Comparison of ENCODE assay signal across 23 cellular contexts in the genomic region with DNA sequence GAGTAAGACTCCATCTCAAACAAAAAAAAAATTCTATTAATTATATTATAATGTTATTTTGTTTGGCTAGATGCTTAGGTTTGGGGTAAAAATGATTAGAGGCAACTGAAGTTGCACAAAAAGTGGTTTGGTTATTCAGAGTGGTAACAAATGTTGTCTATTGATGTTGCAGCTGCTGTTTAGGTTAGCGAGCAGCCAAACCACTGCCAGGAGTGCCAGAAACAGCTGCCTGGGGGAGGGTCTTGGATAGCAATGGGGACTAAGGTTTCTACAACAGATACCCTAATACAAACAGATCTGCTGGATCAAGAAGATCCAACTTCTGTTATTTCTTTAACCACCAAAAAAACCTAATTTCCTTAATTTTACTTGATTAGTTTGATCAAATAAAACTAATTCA. TPM values are rescaled to one million over a fixed set of nuclear protein-coding genes. Genes with fewer than 3 reads are reported as not detected.
DNase-seq lines count a peak whose midpoint lies in the region; ATAC-seq and TF ChIP-seq lines count a peak whose summit lies in the region.
"Had no signal": no experiment of that assay in that cellular context is flagged by ENCODE, and none has a peak within 500 bp of the region (broad histone marks: within the 10 kb centered on the region; RNA-seq: fewer than 3 reads in every experiment).

No MANE protein-coding gene starts in this region.

- H3K9me3 ChIP-seq in psoas muscle = no peaks in the 10 kb centered on the region
- H3K9me3 ChIP-seq: stomach, tibial nerve had no signal

- H3K27me3 ChIP-seq in HL-60 (ENCODE audit: insufficient read depth, poor library complexity, severe bottlenecking) = no peaks in the 10 kb centered on the region
- H3K27me3 ChIP-seq in psoas muscle (ENCODE audit: insufficient read depth in 3 of 3, low read length in 2 of 3) = no peaks in the 10 kb centered on the region
- H3K27me3 ChIP-seq in dorsolateral prefrontal cortex = no peaks in the 10 kb centered on the region
- H3K27me3 ChIP-seq: stomach, tibial nerve had no signal

- H3K27ac ChIP-seq in HL-60 (replicated peaks) (peak overlapping the region; percentile 18), psoas muscle (no peak overlapping the region), dorsolateral prefrontal cortex (no peak overlapping the region)
- H3K27ac ChIP-seq: stomach, tibial nerve had no signal

- TF ChIP-seq CTCF in HL-60 (IDR thresholded peaks at IDR 0.05; ENCODE audit: insufficient read depth, low read length) = no peak
- TF ChIP-seq CTCF in psoas muscle (IDR thresholded peaks at IDR 0.05) = no peak
- TF ChIP-seq CTCF in dorsolateral prefrontal cortex (IDR thresholded peaks at IDR 0.05 in 54 of 56, conservative IDR thresholded peaks at IDR 0.05 in 2 of 56; ENCODE audit: low read depth in 1 of 56, partially characterized antibody in 56 of 56) = no peak

- no peaks in the 10 kb centered on the region for H3K9me3 Mint-ChIP-seq in activated CD4-positive, alpha-beta T cell treated with anti-CD3 and anti-CD28 coated beads for 36 hours (ENCODE audit: low read depth)
- H3K9me3 Mint-ChIP-seq in activated T-helper 17 cell treated with anti-CD3 and anti-CD28 coated beads, Interleukin-2, amount 50 U/mL, for 72 hours = no peaks in the 10 kb centered on the region
- H3K9me3 Mint-ChIP-seq: activated T-cell treated with anti-CD3 and anti-CD28 coated beads, Interleukin-2, amount 50 U/mL, for 24 hours; brain had no signal

- peaks cover 70% of the 10 kb centered on the region for H3K4me1 Mint-ChIP-seq in activated CD4-positive, alpha-beta T cell treated with anti-CD3 and anti-CD28 coated beads for 36 hours
- peaks cover 49% of the 10 kb centered on the region for H3K4me1 Mint-ChIP-seq in activated T-helper 17 cell treated with anti-CD3 and anti-CD28 coated beads, Interleukin-2, amount 50 U/mL, for 72 hours
- H3K4me1 Mint-ChIP-seq: brain had no signal

- CTCF ChIA-PET in activated CD4-positive, alpha-beta T cell treated with anti-CD3 and anti-CD28 coated beads for 36 hours (lab: Charles Lee) = interaction anchor here (0.6 to 0.9 kb wide), 2 partner anchors 17 to 34 kb away, joined by 3 read pairs; no protein-coding TSS in a partner anchor

- ATAC-seq in activated CD4-positive, alpha-beta T cell treated with anti-CD3 and anti-CD28 coated beads for 36 hours = no peak
- ATAC-seq in activated T-helper 17 cell treated with anti-CD3 and anti-CD28 coated beads, Interleukin-2, amount 50 U/mL, for 72 hours (replicated peaks) = no peak
- no peak for ATAC-seq in psoas muscle
- ATAC-seq: left ventricle myocardium superior had no signal

- no peaks in the 10 kb centered on the region for H3K4me1 ChIP-seq in psoas muscle
- H3K4me1 ChIP-seq: stomach, tibial nerve had no signal

- H3K4me3 ChIP-seq in HL-60 (replicated peaks; ENCODE audit: insufficient read depth, low read length) = no peak overlapping the region
- H3K4me3 ChIP-seq in skeletal muscle cell (ENCODE audit: low read depth, low read length) = no peak overlapping the region
- no peak overlapping the region for H3K4me3 ChIP-seq in psoas muscle
- H3K4me3 ChIP-seq in dorsolateral prefrontal cortex = no peak overlapping the region
- H3K4me3 ChIP-seq: stomach, tibial nerve had no signal

- intact Hi-C loops in activated CD4-positive, alpha-beta T cell treated with anti-CD3 and anti-CD28 coated beads for 36 hours (cut with DNase I, micrococcal nuclease) = no loop called here
- intact Hi-C loops in psoas muscle (cut with DNase I) (no loop called here), dorsolateral prefrontal cortex (cut with DNase I) (no loop called here)

- DNase-seq in activated CD4-positive, alpha-beta T cell treated with anti-CD3 and anti-CD28 coated beads for 36 hours = no peak
- DNase-seq in activated CD4-positive, alpha-beta T cell treated with anti-CD3 and anti-CD28 coated beads, Interleukin-2, amount 50 U/mL, for 1 hour = no peak
- peak in 1 of 2 experiments; percentile 36 for DNase-seq in HL-60 (ENCODE audit: low read depth in 1 of 2, low spot score in 1 of 2)
- peak; percentile 13 for DNase-seq in skeletal muscle cell (ENCODE audit: low read depth)
- DNase-seq in psoas muscle = no peak
- DNase-seq in dorsolateral prefrontal cortex = no peak
- no peak for DNase-seq in pons (ENCODE audit: low spot score)
- DNase-seq: activated CD4-positive, alpha-beta T cell treated with anti-CD3 and anti-CD28 coated beads, Interleukin-2, amount 50 U/mL, for 4 hours; activated naive CD4-positive, alpha-beta T cell treated with anti-CD3 and anti-CD28 coated beads, Interleukin-2, amount 50 U/mL, for 16 hours; activated T-cell treated with anti-CD3 and anti-CD28 coated beads, Interleukin-2, amount 50 U/mL, for 24 hours; foreskin melanocyte; hypothalamus; left ventricle myocardium superior; NCI-H1092; NCI-H2029 treated with DMSO at 0.1 percent for 48 hours; NCI-H82; SHP77 treated with DMSO at 0.1 percent for 48 hours; stimulated activated CD4-positive, alpha-beta T cell treated with anti-CD3 and anti-CD28 coated beads, Interleukin-4, amount 100 ng/mL, for 4 hours; stomach had no signal

- no peak overlapping the region for H3K4me3 Mint-ChIP-seq in activated CD4-positive, alpha-beta T cell treated with anti-CD3 and anti-CD28 coated beads for 36 hours
- peak overlapping the region; percentile 18 for H3K4me3 Mint-ChIP-seq in activated T-helper 17 cell treated with anti-CD3 and anti-CD28 coated beads, Interleukin-2, amount 50 U/mL, for 72 hours
- H3K4me3 Mint-ChIP-seq: activated T-cell treated with anti-CD3 and anti-CD28 coated beads, Interleukin-2, amount 50 U/mL, for 24 hours; brain had no signal

- WGBS in psoas muscle, 3 donors = 27 to 67% (median 32%) methylated on average over 1 of the region's 1 CpG

- peaks cover 63% of the 10 kb centered on the region for H3K36me3 Mint-ChIP-seq in activated CD4-positive, alpha-beta T cell treated with anti-CD3 and anti-CD28 coated beads for 36 hours (ENCODE audit: low read depth)
- peaks cover 21% of the 10 kb centered on the region for H3K36me3 Mint-ChIP-seq in activated T-helper 17 cell treated with anti-CD3 and anti-CD28 coated beads, Interleukin-2, amount 50 U/mL, for 72 hours (ENCODE audit: low read depth)
- H3K36me3 Mint-ChIP-seq: brain had no signal

- POLR2A ChIA-PET in activated CD4-positive, alpha-beta T cell treated with anti-CD3 and anti-CD28 coated beads for 36 hours (lab: Charles Lee) = no interaction called here

- H3K36me3 ChIP-seq in psoas muscle (ENCODE audit: insufficient read depth in 1 of 2, low read depth in 1 of 2) = no peaks in the 10 kb centered on the region
- H3K36me3 ChIP-seq: stomach, tibial nerve had no signal

- H3K27ac Mint-ChIP-seq in activated CD4-positive, alpha-beta T cell treated with anti-CD3 and anti-CD28 coated beads for 36 hours = peak overlapping the region; percentile 59
- H3K27ac Mint-ChIP-seq in activated T-helper 17 cell treated with anti-CD3 and anti-CD28 coated beads, Interleukin-2, amount 50 U/mL, for 72 hours = no peak overlapping the region
- H3K27ac Mint-ChIP-seq: brain had no signal

- H3K27me3 Mint-ChIP-seq in activated CD4-positive, alpha-beta T cell treated with anti-CD3 and anti-CD28 coated beads for 36 hours = no peaks in the 10 kb centered on the region
- H3K27me3 Mint-ChIP-seq in activated T-helper 17 cell treated with anti-CD3 and anti-CD28 coated beads, Interleukin-2, amount 50 U/mL, for 72 hours = no peaks in the 10 kb centered on the region
- H3K27me3 Mint-ChIP-seq: activated T-cell treated with anti-CD3 and anti-CD28 coated beads, Interleukin-2, amount 50 U/mL, for 24 hours; brain had no signal

RNA-seq across cellular contexts. Expression of a gene that starts 26.6 kb away (rescaled TPM):
- 10 to 100 TPM; 21.0 to 21.7 TPM for total RNA-seq in activated CD4-positive, alpha-beta T cell treated with anti-CD3 and anti-CD28 coated beads for 36 hours
- total RNA-seq in activated T-helper 17 cell treated with anti-CD3 and anti-CD28 coated beads, Interleukin-2, amount 50 U/mL, for 72 hours = 10 to 100 TPM; 10.4 to 14.2 TPM
- total RNA-seq in psoas muscle (under 1 TPM in 2 of 4 donors, not detected in 2; 0.13 to 0.32 TPM), dorsolateral prefrontal cortex (1 to 10 TPM in 9 of 120 experiments, under 1 TPM in 57, not detected in 54; 0.14 to 1.4 (median 0.41) TPM)
- polyA plus RNA-seq in psoas muscle = under 1 TPM; 0.01 to 0.14 (median 0.06) TPM
- total RNA-seq: H1, left ventricle myocardium superior had no signal
- polyA plus RNA-seq: H1 had no signal

Comparison
In these comparisons a context has a peak if more than half of its experiments do, and no peak if none do; other contexts are left out.
1. RNA of a gene that starts 26.6 kb away (total RNA-seq): 21.0 to 21.7 TPM in activated CD4-positive, alpha-beta T cell treated with anti-CD3 and anti-CD28 coated beads for 36 hours and 10.4 to 14.2 TPM in activated T-helper 17 cell treated with anti-CD3 and anti-CD28 coated beads, Interleukin-2, amount 50 U/mL, for 72 hours; 0.14 to 1.4 TPM in dorsolateral prefrontal cortex and 0.13 to 0.32 TPM in psoas muscle; every median in the first group is over 4 times any median in the second.